In genomic region chr17:42773290-42774035, GRCh38 we compare ENCODE assay signal across 8 cellular contexts. TPM values are rescaled to one million over a fixed set of nuclear protein-coding genes. Genes with fewer than 3 reads are reported as not detected.
DNase-seq lines count a peak whose midpoint lies in the region; ATAC-seq and TF ChIP-seq lines count a peak whose summit lies in the region.

TSS of gene VPS25 (plus strand) at chr17:42773449. CDS start at chr17:42773476, 27 bp downstream.

- ATAC-seq in IMR-90 (ENCODE audit: low read depth) (peak; percentile 96), PC-3 (peak; percentile 84)

- peak within 1 kb of the TSS; percentile 94 for H3K23ac ChIP-seq in IMR-90 (ENCODE audit: low read depth, low read length)

- H3K79me2 ChIP-seq in PC-3 (ENCODE audit: low read length) = peaks cover 26% of the 10 kb centered on the region

- peak; percentile 91 for DNase-seq in ACHN
- DNase-seq in IMR-90 = peak; percentile 87
- DNase-seq in PC-3 = peak; percentile 83
- peak; percentile 60 for DNase-seq in activated T-cell treated with anti-CD3 and anti-CD28 coated beads for 4 hours
- peak; percentile 90 to 91 for DNase-seq in erythroblast (lab: John Stamatoyannopoulos, UW)
- DNase-seq in stimulated activated CD8-positive, alpha-beta memory T cell treated with anti-CD3 and anti-CD28 coated beads, Interleukin-4, amount 100 ng/mL, for 4 hours (ENCODE audit: low read depth in 2 of 2, low spot score in 1 of 2) = peak; percentile 44 to 61

- peak within 1 kb of the TSS; percentile 96 for H3K4ac ChIP-seq in IMR-90 (ENCODE audit: low read depth, low read length)

- 0% methylated on average over 14 of the region's 39 CpGs; no CpG with 5 or more reads in 1 of the 2 experiments for WGBS in IMR-90 (ENCODE audit: extremely low coverage in 2 of 2, insufficient read length in 1 of 2), 2 experiments

- peak within 1 kb of the TSS; percentile 90 for H2AFZ ChIP-seq in IMR-90 (replicated peaks; ENCODE audit: low read length, poor library complexity)
- peak within 1 kb of the TSS; percentile 96 for H2AFZ ChIP-seq in PC-3 (ENCODE audit: low read length)

- peak within 1 kb of the TSS; percentile 77 for H3K18ac ChIP-seq in IMR-90 (ENCODE audit: low read depth, low read length)

- POLR2A ChIA-PET in IMR-90 (lab: Charles Lee; ENCODE audit: unreplicated experiment) = interaction anchor here (0.6 kb wide), 1 partner anchor 14 kb away, joined by 4 read pairs; no protein-coding TSS in a partner anchor
- POLR2A ChIA-PET in PC-3 (lab: Charles Lee; ENCODE audit: unreplicated experiment) = interaction anchor here (0.5 to 1.0 kb wide), 4 partner anchors 8 to 1084 kb away, joined by 3 to 8 read pairs (median 5); no protein-coding TSS in a partner anchor

- H2AK9ac ChIP-seq in IMR-90 (replicated peaks; ENCODE audit: low read depth, low read length, poor library complexity) = peak within 1 kb of the TSS; percentile 97

- H2BK5ac ChIP-seq in IMR-90 (ENCODE audit: low read depth, low read length, poor library complexity, severe bottlenecking) = peak within 1 kb of the TSS; percentile 90

- H3K9me1 ChIP-seq in IMR-90 (ENCODE audit: insufficient read depth, low read length) = peaks cover 7% of the 10 kb centered on the region; the same call in 1 of the 2 replicates

- H3K4me2 ChIP-seq in IMR-90 (ENCODE audit: low read depth, low read length) = peak within 1 kb of the TSS; percentile 90
- peak within 1 kb of the TSS; percentile 99 for H3K4me2 ChIP-seq in PC-3 (ENCODE audit: low read length)

- peaks cover 7% of the 10 kb centered on the region for H3F3A ChIP-seq in PC-3 (ENCODE audit: low read length, unreplicated experiment)

- H4K20me1 ChIP-seq in IMR-90 (ENCODE audit: insufficient read depth, low read length) (no peaks in the 10 kb centered on the region), PC-3 (ENCODE audit: low read length) (no peaks in the 10 kb centered on the region)

- peak within 1 kb of the TSS; percentile 97 for H3K56ac ChIP-seq in IMR-90 (ENCODE audit: extremely low read depth, insufficient read depth, low read length)

- peaks cover 16 to 34% of the 10 kb centered on the region in 2 experiments; a peak in 3 of 4 replicates for H3K79me1 ChIP-seq in IMR-90 (ENCODE audit: low read depth in 1 of 2, low read length in 2 of 2)

- H2BK15ac ChIP-seq in IMR-90 (ENCODE audit: low read depth, low read length) = peak within 1 kb of the TSS; percentile 98; the same call in 2 of the 3 replicates

- peak within 1 kb of the TSS; percentile 96 for H3K27ac ChIP-seq in IMR-90 (ENCODE audit: insufficient read depth, low read length)
- H3K27ac ChIP-seq in PC-3 (ENCODE audit: low read length) = peak within 1 kb of the TSS; percentile 81
- peak within 1 kb of the TSS; percentile 78 to 84 for H3K27ac ChIP-seq in mucosa of rectum (ENCODE audit: low read depth in 2 of 2, low read length in 2 of 2)

- H4K91ac ChIP-seq in IMR-90 (ENCODE audit: insufficient read depth, low read depth, low read length) = peak within 1 kb of the TSS; percentile 95

- H3K4me3 ChIP-seq in IMR-90 (ENCODE audit: insufficient read depth, low read depth, low read length) (peak within 1 kb of the TSS; percentile 84), PC-3 (ENCODE audit: low read length) (peak within 1 kb of the TSS; percentile 99), mucosa of rectum (ENCODE audit: low read length in 2 of 2) (peak within 1 kb of the TSS; percentile 95 to 98)

- in situ Hi-C loops in ACHN (cut with HindIII; ENCODE audit: low pct_ligation_motif_present, low pct_unique_long_range_greater_than_20kb, low sequenced_read_pairs) = no loop called here
- in situ Hi-C loops in GM18951 (cut with MboI; ENCODE audit: low sequenced_read_pairs, unreplicated experiment) = no loop called here
- in situ Hi-C loops in IMR-90 (cut with MboI; ENCODE audit: low sequenced_read_pairs) = no loop called here

- H3K9me3 ChIP-seq in IMR-90 (ENCODE audit: control insufficient read depth, insufficient read depth, low read length) (no peaks in the 10 kb centered on the region), PC-3 (ENCODE audit: low read length) (no peaks in the 10 kb centered on the region), mucosa of rectum (ENCODE audit: control insufficient read depth in 2 of 2, low read length in 2 of 2) (no peaks in the 10 kb centered on the region)

- peak; percentile 93 for TF ChIP-seq POLR2A in GM18951 (IDR thresholded peaks at IDR 0.05; ENCODE audit: extremely low read depth, insufficient read depth, insufficient read length)
- TF ChIP-seq POLR2A in IMR-90 (IDR thresholded peaks at IDR 0.05; ENCODE audit: low read depth, low read length) = peak; percentile 79
- peak; percentile 92 for TF ChIP-seq POLR2A in erythroblast (IDR thresholded peaks at IDR 0.05; ENCODE audit: low read length)

- BruUV-seq in IMR-90 (replicated peaks; lab: Mats Ljungman, UMichigan) (no TSS peak), PC-3 (replicated peaks; lab: Mats Ljungman, UMichigan) (TSS peak; percentile 85)

- H2AK5ac ChIP-seq in IMR-90 (ENCODE audit: low read depth, low read length) = peak within 1 kb of the TSS; percentile 94

- intact Hi-C loops in IMR-90 (cut with micrococcal nuclease) = no loop called here
- intact Hi-C loops in PC-3 (cut with micrococcal nuclease) = loop anchor here (2.0 kb wide), 1 partner anchor 29 kb away; no protein-coding TSS in a partner anchor

- H3K9me2 ChIP-seq in PC-3 (replicated peaks; ENCODE audit: low read length) = no peaks in the 10 kb centered on the region

- H4K8ac ChIP-seq in IMR-90 (ENCODE audit: low read depth in 2 of 2, low read length in 2 of 2) = peak within 1 kb of the TSS; percentile 81 to 97

- peak within 1 kb of the TSS; percentile 99 for H4K5ac ChIP-seq in IMR-90 (ENCODE audit: low read depth, low read length)

- CTCF ChIA-PET in IMR-90 (lab: Yijun Ruan, JAX) = interaction anchor here (0.6 to 1.5 kb wide), 2 partner anchors 10 to 148 kb away, joined by 5 to 8 read pairs; no protein-coding TSS in a partner anchor
- CTCF ChIA-PET in PC-3 (lab: Charles Lee) = interaction anchor here (1.9 kb wide), 1 partner anchor 10 kb away, joined by 5 read pairs; no protein-coding TSS in a partner anchor

- H3K4me1 ChIP-seq in IMR-90 (ENCODE audit: control insufficient read depth, insufficient read depth, low read length) (peaks cover 2% of the 10 kb centered on the region; the same call in 1 of the 2 replicates), PC-3 (ENCODE audit: insufficient read depth, low read length) (peaks cover 14% of the 10 kb centered on the region), mucosa of rectum (ENCODE audit: control insufficient read depth in 2 of 2, insufficient read depth in 2 of 2, low read length in 2 of 2) (peaks cover 8 to 14% of the 10 kb centered on the region in 2 donors)

- H2BK120ac ChIP-seq in IMR-90 (ENCODE audit: low read depth, low read length) = peak within 1 kb of the TSS; percentile 80

- H2BK20ac ChIP-seq in IMR-90 (ENCODE audit: low read depth, low read length) = peak within 1 kb of the TSS; percentile 64

- peak; percentile 12; the same call in 1 of the 2 replicates for TF ChIP-seq RAD21 in IMR-90 (IDR thresholded peaks at IDR 0.05; ENCODE audit: low read length)

- H3K27me3 ChIP-seq in IMR-90 (ENCODE audit: control insufficient read depth, insufficient read depth, low read length) (no peaks in the 10 kb centered on the region), PC-3 (ENCODE audit: low read length) (no peaks in the 10 kb centered on the region), mucosa of rectum (ENCODE audit: control insufficient read depth in 2 of 2, insufficient read depth in 2 of 2, low read length in 2 of 2) (no peaks in the 10 kb centered on the region)

- peak within 1 kb of the TSS; percentile 97 for H3K9ac ChIP-seq in IMR-90 (ENCODE audit: low read depth, low read length)
- H3K9ac ChIP-seq in PC-3 (ENCODE audit: low read length) = peak within 1 kb of the TSS; percentile 97
- H3K9ac ChIP-seq in mucosa of rectum (ENCODE audit: low read depth in 1 of 2, low read length in 2 of 2) = peak within 1 kb of the TSS; percentile 89 to 99

- H3K36me3 ChIP-seq in IMR-90 (ENCODE audit: control insufficient read depth, insufficient read depth, low read length) (peaks cover 15% of the 10 kb centered on the region), PC-3 (ENCODE audit: low read depth, low read length) (no peaks in the 10 kb centered on the region; the same call in 1 of the 2 replicates), mucosa of rectum (ENCODE audit: control insufficient read depth in 2 of 2, insufficient read depth in 2 of 2, low read length in 2 of 2) (peaks cover 14 to 27% of the 10 kb centered on the region in 2 donors)

- TF ChIP-seq CTCF in IMR-90 (conservative IDR thresholded peaks at IDR 0.05; ENCODE audit: low read depth, low read length) = peak; percentile 30; the same call in 1 of the 2 replicates
- no peak for TF ChIP-seq CTCF in PC-3 (conservative IDR thresholded peaks at IDR 0.05; ENCODE audit: low read depth, low read length)

- H3K14ac ChIP-seq in IMR-90 (replicated peaks; ENCODE audit: low read depth, low read length) = peak within 1 kb of the TSS; percentile 92

- dilution Hi-C loops in IMR-90 (cut with HindIII; ENCODE audit: low sequenced_read_pairs, unreplicated experiment) = no loop called here

TF ChIP-seq in IMR-90, 13 proteins besides CTCF, POLR2A, EP300 and RAD21:
- TF ChIP-seq USF2 (IDR thresholded peaks at IDR 0.05; ENCODE audit: low read depth, low read length) = 0 out of 2 replicates have a peak, but pooled peaks have one; percentile 16
- no peak for TF ChIP-seq FOS (IDR thresholded peaks at IDR 0.05; ENCODE audit: low read depth, low read length)
- TF ChIP-seq MAZ (IDR thresholded peaks at IDR 0.05; ENCODE audit: borderline replicate concordance, low read depth, low read length) = peak; percentile 37; the same call in 1 of the 2 replicates
- no peak for TF ChIP-seq MXI1 (IDR thresholded peaks at IDR 0.05; ENCODE audit: borderline replicate concordance, low read depth, low read length)

RNA-seq across cellular contexts. Expression of gene VPS25, which starts in this region (rescaled TPM):
- total RNA-seq in IMR-90 (2012; rRNA removed) (71.3 and 78.3 TPM in 2 replicates), PC-3 (2014; rRNA removed) (56.7 and 62.0 TPM in 2 replicates)
- polyA plus RNA-seq in IMR-90 (2012; rRNA removed) = 127 and 130 TPM in 2 replicates
- 52.7 and 94.7 TPM in 2 replicates for polyA plus RNA-seq in IMR-90 (2012; cell fraction: cytosol; rRNA removed)
- polyA plus RNA-seq in IMR-90 (2012; cell fraction: nucleus; rRNA removed; ENCODE audit: low replicate concordance) = 59.9 and 91.1 TPM in 2 replicates

Comparison
In these comparisons a context has a peak if more than half of its experiments do, and no peak if none do; other contexts are left out.
1. Peak in every context shown above with its lines: DNase-seq, ATAC-seq, H3K4me3 ChIP-seq and H3K27ac ChIP-seq.